Comparison of ENCODE assay signal across 7 cellular contexts in the genomic region with DNA sequence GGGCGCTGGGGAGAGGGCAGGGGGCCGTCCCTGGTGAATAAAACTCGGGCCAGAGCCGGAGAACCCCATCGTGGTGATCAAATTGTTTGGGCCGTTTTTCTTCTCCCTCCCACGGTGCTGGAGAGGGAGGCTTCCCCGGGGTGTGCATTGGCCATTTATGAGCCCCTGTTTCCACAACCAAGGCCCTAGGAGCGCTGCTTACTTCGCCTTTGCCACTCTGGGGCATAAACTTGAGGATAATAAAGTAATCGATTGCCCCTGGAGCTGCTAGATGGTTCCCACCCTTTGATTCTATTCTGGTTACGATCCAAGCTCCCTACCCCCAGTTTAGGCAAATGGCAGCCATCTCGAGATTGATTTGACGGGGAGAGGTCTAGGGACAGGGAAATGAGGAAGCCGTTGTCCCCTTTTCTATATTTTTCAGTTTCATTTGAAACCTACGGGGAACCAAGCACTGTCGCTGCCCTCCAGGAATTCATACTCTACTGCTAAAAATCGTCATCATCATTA. TPM values are rescaled to one million over a fixed set of nuclear protein-coding genes. Genes with fewer than 3 reads are reported as not detected.
A peak's percentile ranks its signal among the peaks of the same experiment; 100 is the strongest.
DNase-seq lines count a peak whose midpoint lies in the region; ATAC-seq, FAIRE-seq and TF ChIP-seq lines count a peak whose summit lies in the region.

No MANE protein-coding gene starts in this region.

- ATAC-seq in right lobe of liver: no peak

- H3K4me1 ChIP-seq in right lobe of liver (no peaks in the 10 kb centered on the region), thymus (ENCODE audit: control insufficient read depth, insufficient read depth, low read length) (peaks cover 16% of the 10 kb centered on the region)

- 9% methylated on average over 10 of the region's 18 CpGs for WGBS in right lobe of liver (ENCODE audit: insufficient coverage, low coverage, low lambda C conversion rate, missing lambda C conversion rate)
- under 1% methylated on average over 18 of the region's 18 CpGs for WGBS in thymus

- no peak for FAIRE-seq in GM12891 (lab: Jason Lieb, UNC)

- H3K9me3 ChIP-seq in right lobe of liver (no peaks in the 10 kb centered on the region), thymus (ENCODE audit: control insufficient read depth) (no peaks in the 10 kb centered on the region)

- H3K36me3 ChIP-seq in right lobe of liver (peaks cover 0 to 2% (median 0%) of the 10 kb centered on the region in 4 donors), thymus (ENCODE audit: control insufficient read depth, insufficient read depth) (no peaks in the 10 kb centered on the region)

- H3K4me3 ChIP-seq in right lobe of liver (peak overlapping the region; percentile 74 to 90 (median 83)), thymus (ENCODE audit: low read length) (peak overlapping the region; percentile 87)

- intact Hi-C loops in right lobe of liver (cut with DNase I): no loop called here

- TF ChIP-seq POLR2A in GM12891 (IDR thresholded peaks at IDR 0.05; ENCODE audit: low read depth, low read length) (no peak), right lobe of liver (IDR thresholded peaks at IDR 0.05) (no peak)

- no peak for DNase-seq in GM12891 (ENCODE audit: insufficient read length, low spot score)
- peak; percentile 26 for DNase-seq in NCI-H748 (lab: John Stamatoyannopoulos, UW; ENCODE audit: unreplicated experiment)
- DNase-seq in central memory CD4-positive, alpha-beta T cell: peak; percentile 12
- no peak for DNase-seq in right lobe of liver
- DNase-seq in NCI-H524 treated with DMSO at 0.1 percent for 48 hours (lab: John Stamatoyannopoulos, UW): no peak
- DNase-seq in A172 (ENCODE audit: low spot score): no peak

- H3K27ac ChIP-seq in right lobe of liver (peak overlapping the region in 1 of 3 donors; percentile 13), thymus (ENCODE audit: low read depth) (peak overlapping the region; percentile 71)

- no peak for TF ChIP-seq CTCF in right lobe of liver (IDR thresholded peaks at IDR 0.05)

- H3K27me3 ChIP-seq in right lobe of liver: no peaks in the 10 kb centered on the region
- no peaks in the 10 kb centered on the region for H3K27me3 ChIP-seq in thymus (ENCODE audit: control insufficient read depth, insufficient read depth)

TF ChIP-seq in GM12891, 5 proteins besides CTCF, POLR2A, EP300 and RAD21:
- TF ChIP-seq SPI1 (IDR thresholded peaks at IDR 0.05; ENCODE audit: low read depth, low read length): peak; percentile 57
- TF ChIP-seq PAX5 (IDR thresholded peaks at IDR 0.05; ENCODE audit: insufficient read depth, low read length, severe bottlenecking): no peak
- no peak for TF ChIP-seq POLR2AphosphoS5 (IDR thresholded peaks at IDR 0.05; ENCODE audit: low read depth, low read length)

RNA-seq across cellular contexts. Expression of gene CCP110, which starts 0.7 kb away (rescaled TPM):
- 10.3 TPM for polyA plus RNA-seq in GM12891 (2012; ENCODE audit: low read depth, missing spikeins)
- 1 to 10 TPM; 2.6 to 5.6 (median 4.2) TPM for total RNA-seq in right lobe of liver
- polyA plus RNA-seq in thymus: 8.6 TPM
- total RNA-seq in A172 (2014; rRNA removed; shearing (Covaris generic)): 19.5 and 19.9 TPM in 2 replicates

RNA-seq across cellular contexts. Expression of gene GDE1, which starts 2.5 kb away (rescaled TPM):
- polyA plus RNA-seq in GM12891 (2012; ENCODE audit: low read depth, missing spikeins): 18.5 TPM
- 10 to 100 TPM; 19.1 to 30.5 (median 21.1) TPM for total RNA-seq in right lobe of liver
- polyA plus RNA-seq in thymus: 26.0 TPM
- 60.7 and 77.4 TPM in 2 replicates for total RNA-seq in A172 (2014; rRNA removed; shearing (Covaris generic))

RNA-seq across cellular contexts. Expression of gene VPS35L, which starts 31.1 kb away (rescaled TPM):
- polyA plus RNA-seq in GM12891 (2012; ENCODE audit: low read depth, missing spikeins): 15.7 TPM
- total RNA-seq in right lobe of liver: 10 to 100 TPM; 19.3 to 24.3 (median 20.4) TPM
- polyA plus RNA-seq in thymus: 23.7 TPM
- total RNA-seq in A172 (2014; rRNA removed; shearing (Covaris generic)): 27.8 and 29.7 TPM in 2 replicates

Comparison
In these comparisons a context has a peak if more than half of its experiments do, and no peak if none do; other contexts are left out.
1. DNase-seq: peak in NCI-H748 (single experiment) and central memory CD4-positive, alpha-beta T cell (single experiment); none in GM12891 (single experiment), right lobe of liver (0 of 3), NCI-H524 treated with DMSO at 0.1 percent for 48 hours (single experiment) and A172 (single experiment).